ENCODE assay signal across 1 cellular context in genomic region chr6:63477422-63478040, GRCh38.
A peak's percentile ranks its signal among the peaks of the same experiment; 100 is the strongest.
TF ChIP-seq lines count a peak whose summit lies in the region.

No MANE protein-coding gene starts in this region.

TF ChIP-seq in HepG2, 621 proteins besides CTCF, POLR2A, EP300 and RAD21 (continued from another document and continues in another):
- peak; percentile 54 for TF ChIP-seq ARID5B (CRISPR knock-in tag; IDR thresholded peaks at IDR 0.05)
- TF ChIP-seq ZFX (CRISPR knock-in tag; IDR thresholded peaks at IDR 0.05; ENCODE audit: low read depth): no peak
- TF ChIP-seq FOXK2 (IDR thresholded peaks at IDR 0.05): no peak
- TF ChIP-seq ZGPAT (CRISPR knock-in tag; IDR thresholded peaks at IDR 0.05): no peak; the same call in 1 of the 2 replicates
- TF ChIP-seq ZNF552 (CRISPR knock-in tag; IDR thresholded peaks at IDR 0.05; ENCODE audit: borderline replicate concordance): no peak
- TF ChIP-seq ZNF274 (CRISPR knock-in tag; IDR thresholded peaks at IDR 0.05): no peak
- no peak for TF ChIP-seq TIGD3 (CRISPR knock-in tag; IDR thresholded peaks at IDR 0.05; ENCODE audit: borderline replicate concordance)
- no peak for TF ChIP-seq E2F2 (CRISPR knock-in tag; IDR thresholded peaks at IDR 0.05; ENCODE audit: borderline replicate concordance)
- TF ChIP-seq SOX5 (CRISPR knock-in tag; IDR thresholded peaks at IDR 0.05; ENCODE audit: borderline replicate concordance): no peak
- no peak for TF ChIP-seq SOX13 (IDR thresholded peaks at IDR 0.05)
- 0 out of 4 replicates have a peak, but pooled peaks of 1 of the 2 experiments have one; percentile 28 for TF ChIP-seq SOX13 (CRISPR knock-in tag; conservative IDR thresholded peaks at IDR 0.05 in 1 of 2, IDR thresholded peaks at IDR 0.05 in 1 of 2)
- TF ChIP-seq ZNF782 (CRISPR knock-in tag; IDR thresholded peaks at IDR 0.05; ENCODE audit: borderline replicate concordance): no peak
- TF ChIP-seq RCOR2 (CRISPR knock-in tag; IDR thresholded peaks at IDR 0.05): peak; percentile 66; the same call in 1 of the 2 replicates
- TF ChIP-seq PHB2 (IDR thresholded peaks at IDR 0.05; ENCODE audit: partially characterized antibody): no peak
- TF ChIP-seq FOXA3 (CRISPR knock-in tag; IDR thresholded peaks at IDR 0.05): peak; percentile 53
- no peak for TF ChIP-seq ZNF564 (CRISPR knock-in tag; IDR thresholded peaks at IDR 0.05)
- TF ChIP-seq CC2D1A (CRISPR knock-in tag; IDR thresholded peaks at IDR 0.05): no peak
- no peak for TF ChIP-seq SKI (IDR thresholded peaks at IDR 0.05; ENCODE audit: partially characterized antibody)
- no peak for TF ChIP-seq MED13 (CRISPR knock-in tag; IDR thresholded peaks at IDR 0.05)
- no peak for TF ChIP-seq SRSF4 (IDR thresholded peaks at IDR 0.05; ENCODE audit: low read depth, low read length, poor library complexity, severe bottlenecking)
- no peak for TF ChIP-seq ZNF749 (CRISPR knock-in tag; IDR thresholded peaks at IDR 0.05; ENCODE audit: borderline replicate concordance)
- TF ChIP-seq KAT8 (CRISPR knock-in tag; IDR thresholded peaks at IDR 0.05): 0 out of 2 replicates have a peak, but pooled peaks have one; percentile 10
- TF ChIP-seq ZFP1 (CRISPR knock-in tag; IDR thresholded peaks at IDR 0.05): no peak
- TF ChIP-seq NFRKB (IDR thresholded peaks at IDR 0.05): no peak
- no peak for TF ChIP-seq KDM4B (CRISPR knock-in tag; IDR thresholded peaks at IDR 0.05)
- no peak for TF ChIP-seq TBP (CRISPR knock-in tag; IDR thresholded peaks at IDR 0.05)
- no peak for TF ChIP-seq RFX1 (IDR thresholded peaks at IDR 0.05)
- no peak for TF ChIP-seq MXD4 (CRISPR knock-in tag; IDR thresholded peaks at IDR 0.05)
- TF ChIP-seq IRF1 (CRISPR knock-in tag; IDR thresholded peaks at IDR 0.05; ENCODE audit: low read depth): no peak
- peak; percentile 75 for TF ChIP-seq HNRNPUL1 (IDR thresholded peaks at IDR 0.05; ENCODE audit: low read depth, low read length)
- TF ChIP-seq ZFP36 (IDR thresholded peaks at IDR 0.05; ENCODE audit: borderline replicate concordance, low read depth, low read length, partially characterized antibody): no peak
- TF ChIP-seq ZNF776 (CRISPR knock-in tag; IDR thresholded peaks at IDR 0.05): no peak
- TF ChIP-seq ZFP90 (CRISPR knock-in tag; IDR thresholded peaks at IDR 0.05; ENCODE audit: borderline replicate concordance): no peak
- no peak for TF ChIP-seq RBAK (CRISPR knock-in tag; IDR thresholded peaks at IDR 0.05)
- TF ChIP-seq ZNF773 (CRISPR knock-in tag; IDR thresholded peaks at IDR 0.05; ENCODE audit: borderline replicate concordance): no peak
- no peak for TF ChIP-seq ZNF546 (CRISPR knock-in tag; conservative IDR thresholded peaks at IDR 0.05)
- no peak for TF ChIP-seq SATB2 (CRISPR knock-in tag; IDR thresholded peaks at IDR 0.05)
- no peak for TF ChIP-seq ZNF512B (CRISPR knock-in tag; IDR thresholded peaks at IDR 0.05; ENCODE audit: borderline replicate concordance)
- no peak for TF ChIP-seq HOXA7 (CRISPR knock-in tag; IDR thresholded peaks at IDR 0.05)
- TF ChIP-seq TGIF2 (CRISPR knock-in tag; IDR thresholded peaks at IDR 0.05): no peak
- TF ChIP-seq RELA (CRISPR knock-in tag; IDR thresholded peaks at IDR 0.05): no peak
- TF ChIP-seq MAX (IDR thresholded peaks at IDR 0.05): no peak
- no peak; the same call in 1 of the 2 replicates for TF ChIP-seq HMG20A (CRISPR knock-in tag; IDR thresholded peaks at IDR 0.05; ENCODE audit: borderline replicate concordance)
- TF ChIP-seq SIN3A (IDR thresholded peaks at IDR 0.05; ENCODE audit: borderline replicate concordance, low read depth, low read length): no peak
- peak; percentile 37; the same call in 1 of the 2 replicates for TF ChIP-seq HDAC2 (CRISPR knock-in tag; IDR thresholded peaks at IDR 0.05)
- TF ChIP-seq ZNF407 (CRISPR knock-in tag; IDR thresholded peaks at IDR 0.05; ENCODE audit: not compliant biosample characterization): no peak
- no peak for TF ChIP-seq MTA1 (CRISPR knock-in tag; IDR thresholded peaks at IDR 0.05; ENCODE audit: borderline replicate concordance)
- TF ChIP-seq ZNF224 (CRISPR knock-in tag; IDR thresholded peaks at IDR 0.05): no peak
- no peak for TF ChIP-seq CREB1 (IDR thresholded peaks at IDR 0.05)
- no peak for TF ChIP-seq CREB1 (CRISPR knock-in tag; IDR thresholded peaks at IDR 0.05)
